In genomic region chr7:44018857-44019807, GRCh38 we compare ENCODE assay signal across 8 cellular contexts. TPM values are rescaled to one million over a fixed set of nuclear protein-coding genes. Genes with fewer than 3 reads are reported as not detected.
DNase-seq lines count a peak whose midpoint lies in the region; ATAC-seq and TF ChIP-seq lines count a peak whose summit lies in the region.
"Not testable (repeated sequence)": the region's sequence is repeated elsewhere in the genome, so short reads cannot be mapped to it uniquely, and the experiment has no call there.

No MANE protein-coding gene starts in this region.

- H3K9me3 Mint-ChIP-seq in activated naive CD4-positive, alpha-beta T cell treated with anti-CD3 and anti-CD28 coated beads, Interleukin-2, amount 50 U/mL, for 72 hours; glutamatergic neuron (ENCODE audit: unreplicated experiment); osteocyte (ENCODE audit: unreplicated experiment): not testable (repeated sequence)

- CTCF ChIA-PET in SK-N-SH (lab: Yijun Ruan, JAX): interaction anchor here (0.7 to 3.0 kb wide), 6 partner anchors 26 to 546 kb away, joined by 3 to 19 read pairs (median 6); partner anchors contain the start of gene DBNL

- H4K20me1 ChIP-seq in SK-N-SH (ENCODE audit: insufficient read depth): not testable (repeated sequence)

- H2AFZ ChIP-seq in SK-N-SH (ENCODE audit: low read depth): peak overlapping the region; percentile 94

- DNase-seq in NCI-H1048 (lab: John Stamatoyannopoulos, UW) (peak; percentile 87), SK-N-SH (peak; percentile 99), glutamatergic neuron (peak; percentile 100), osteocyte (ENCODE audit: extremely low spot score, unreplicated experiment) (peak; percentile 99)
- DNase-seq in activated naive CD4-positive, alpha-beta T cell treated with anti-CD3 and anti-CD28 coated beads, Interleukin-2, amount 50 U/mL, for 72 hours (ENCODE audit: low spot score in 2 of 2): peak; percentile 99

- ATAC-seq in HG02623 (IDR thresholded peaks at IDR 0.05; ENCODE audit: unreplicated experiment): peak; percentile 90
- peak; percentile 84 to 85 for ATAC-seq in activated naive CD4-positive, alpha-beta T cell treated with anti-CD3 and anti-CD28 coated beads, Interleukin-2, amount 50 U/mL, for 72 hours

- H3K9ac ChIP-seq in SK-N-SH: peak overlapping the region; percentile 95

- H3K4me1 ChIP-seq in SK-N-SH (ENCODE audit: control insufficient read depth in 1 of 2, insufficient read depth in 2 of 2, low read depth in 1 of 2, low read length in 1 of 2); thymus (ENCODE audit: control insufficient read depth, insufficient read depth, low read length): not testable (repeated sequence)

- POLR2A ChIA-PET in SK-N-SH (lab: Yijun Ruan, JAX): interaction anchor here (1.0 to 1.6 kb wide), 2 partner anchors 25 to 41 kb away, joined by 3 to 7 read pairs; partner anchors contain the start of gene DBNL

- H3K27me3 Mint-ChIP-seq in glutamatergic neuron (ENCODE audit: unreplicated experiment); osteocyte (ENCODE audit: unreplicated experiment): not testable (repeated sequence)

- TF ChIP-seq CTCF in GM12872 (IDR thresholded peaks at IDR 0.05; ENCODE audit: insufficient read depth, low read depth, low read length) (peak; percentile 69), SK-N-SH (IDR thresholded peaks at IDR 0.05) (peak; percentile 85), glutamatergic neuron (IDR thresholded peaks at IDR 0.05; ENCODE audit: partially characterized antibody, unreplicated experiment) (peak; percentile 58), osteocyte (IDR thresholded peaks at IDR 0.05) (peak; percentile 75)

- H3K4me3 Mint-ChIP-seq in glutamatergic neuron (ENCODE audit: unreplicated experiment) (peak overlapping the region; percentile 89), osteocyte (ENCODE audit: unreplicated experiment) (peak overlapping the region; percentile 89)

- not testable (repeated sequence) for H3F3A ChIP-seq in SK-N-SH (replicated peaks; ENCODE audit: insufficient read depth)

- H3K79me2 ChIP-seq in SK-N-SH (ENCODE audit: insufficient read depth): peaks cover 18% of the 10 kb centered on the region

- H3K27me3 ChIP-seq in SK-N-SH (ENCODE audit: insufficient read depth); thymus (ENCODE audit: control insufficient read depth, insufficient read depth): not testable (repeated sequence)

- TF ChIP-seq RAD21 in SK-N-SH (IDR thresholded peaks at IDR 0.05; ENCODE audit: low read length): not testable (repeated sequence)

- not testable (repeated sequence) for TF ChIP-seq EP300 in SK-N-SH (IDR thresholded peaks at IDR 0.05; ENCODE audit: borderline replicate concordance in 1 of 2, low read depth in 1 of 2, low read length in 1 of 2)

- H3K36me3 Mint-ChIP-seq in activated naive CD4-positive, alpha-beta T cell treated with anti-CD3 and anti-CD28 coated beads, Interleukin-2, amount 50 U/mL, for 72 hours; glutamatergic neuron (ENCODE audit: unreplicated experiment); osteocyte (ENCODE audit: unreplicated experiment): not testable (repeated sequence)

- H3K27ac ChIP-seq in SK-N-SH (ENCODE audit: low read depth in 2 of 2, low read length in 1 of 2) (peak overlapping the region; percentile 41 to 70; a peak in 3 of 4 replicates), thymus (ENCODE audit: low read depth) (peak overlapping the region; percentile 36)

- H3K27ac Mint-ChIP-seq in activated naive CD4-positive, alpha-beta T cell treated with anti-CD3 and anti-CD28 coated beads, Interleukin-2, amount 50 U/mL, for 72 hours: peak overlapping the region; percentile 89 to 94
- H3K27ac Mint-ChIP-seq in glutamatergic neuron (ENCODE audit: unreplicated experiment): peak overlapping the region; percentile 92
- peak overlapping the region; percentile 77 for H3K27ac Mint-ChIP-seq in osteocyte (ENCODE audit: unreplicated experiment)

- not testable (repeated sequence) for H3K9me2 ChIP-seq in SK-N-SH

- H3K9me3 ChIP-seq in SK-N-SH; thymus (ENCODE audit: control insufficient read depth): not testable (repeated sequence)

- H3K4me3 ChIP-seq in SK-N-SH (ENCODE audit: low read depth in 2 of 2, low read length in 1 of 2) (peak overlapping the region; percentile 79 to 96), thymus (ENCODE audit: low read length) (peak overlapping the region; percentile 62)

- H3K4me1 Mint-ChIP-seq in glutamatergic neuron (ENCODE audit: low read depth, unreplicated experiment): not testable (repeated sequence)
- H3K4me1 Mint-ChIP-seq in osteocyte (ENCODE audit: unreplicated experiment): peaks cover 17% of the 10 kb centered on the region

- peak overlapping the region; percentile 86 for H3K4me2 ChIP-seq in SK-N-SH

- WGBS in SK-N-SH (ENCODE audit: low lambda C conversion rate): 3% methylated on average over 35 of the region's 63 CpGs
- WGBS in thymus: 4% methylated on average over 62 of the region's 63 CpGs

- not testable (repeated sequence) for H3K36me3 ChIP-seq in SK-N-SH (replicated peaks in 1 of 2; ENCODE audit: control insufficient read depth in 1 of 2, insufficient read depth in 2 of 2, low read length in 1 of 2); thymus (ENCODE audit: control insufficient read depth, insufficient read depth)

TF ChIP-seq in SK-N-SH, 30 proteins besides CTCF, POLR2A, EP300 and RAD21:
- TF ChIP-seq TAF1 (IDR thresholded peaks at IDR 0.05; ENCODE audit: borderline replicate concordance, low read depth, low read length): peak; percentile 94
- peak; percentile 78 for TF ChIP-seq MXI1 (IDR thresholded peaks at IDR 0.05; ENCODE audit: low read depth, low read length)
- peak; percentile 82; the same call in 1 of the 2 replicates for TF ChIP-seq SIN3A (IDR thresholded peaks at IDR 0.05; ENCODE audit: borderline replicate concordance, low read depth, low read length)
- TF ChIP-seq FOSL2 (IDR thresholded peaks at IDR 0.05; ENCODE audit: borderline replicate concordance, low read depth): 0 out of 2 replicates have a peak, but pooled peaks have one; percentile 18
- TF ChIP-seq POLR2AphosphoS5 (IDR thresholded peaks at IDR 0.05; ENCODE audit: low read depth, low read length): peak; percentile 84
- peak; percentile 71; the same call in 1 of the 2 replicates for TF ChIP-seq YY1 (IDR thresholded peaks at IDR 0.05; ENCODE audit: low read depth)
- peak; percentile 86 for TF ChIP-seq GABPA (IDR thresholded peaks at IDR 0.05; ENCODE audit: low read depth)
- peak; percentile 76 for TF ChIP-seq ELF1 (IDR thresholded peaks at IDR 0.05)
- TF ChIP-seq TCF12 (IDR thresholded peaks at IDR 0.05): peak; percentile 47; the same call in 1 of the 2 replicates
- peak; percentile 86 for TF ChIP-seq NRF1 (IDR thresholded peaks at IDR 0.05; ENCODE audit: low read depth, low read length)
- peak; percentile 82 for TF ChIP-seq MAX (IDR thresholded peaks at IDR 0.05; ENCODE audit: low read depth)
- TF ChIP-seq TEAD4 (IDR thresholded peaks at IDR 0.05; ENCODE audit: borderline replicate concordance, insufficient read depth): 0 out of 2 replicates have a peak, but pooled peaks have one; percentile 25
- TF ChIP-seq RCOR1 (IDR thresholded peaks at IDR 0.05; ENCODE audit: low read length): peak; percentile 21; the same call in 1 of the 2 replicates
- TF ChIP-seq CHD2 (IDR thresholded peaks at IDR 0.05; ENCODE audit: low read length, partially characterized antibody): peak; percentile 68

RNA-seq across cellular contexts. Expression of gene SPDYE1, which starts 21.4 kb away (rescaled TPM):
- polyA plus RNA-seq in SK-N-SH (2012; rRNA removed): not detected in 2 replicates
- polyA plus RNA-seq in SK-N-SH (2012; cell fraction: cytosol; rRNA removed): not detected in 2 replicates
- 0.01 TPM in 1 of 2 replicates, not detected in the other for polyA plus RNA-seq in SK-N-SH (2012; cell fraction: nucleus; rRNA removed)
- not detected for total RNA-seq in activated naive CD4-positive, alpha-beta T cell treated with anti-CD3 and anti-CD28 coated beads, Interleukin-2, amount 50 U/mL, for 72 hours
- not detected for total RNA-seq in glutamatergic neuron (ENCODE audit: unreplicated experiment)
- total RNA-seq in osteocyte: not detected in 2 replicates
- not detected for polyA plus RNA-seq in thymus

RNA-seq across cellular contexts. Expression of gene DBNL, which starts 25.4 kb away (rescaled TPM):
- polyA plus RNA-seq in SK-N-SH (2012; rRNA removed) (230 and 244 TPM in 2 replicates), thymus (116 TPM)
- polyA plus RNA-seq in SK-N-SH (2012; cell fraction: cytosol; rRNA removed): 127 and 173 TPM in 2 replicates
- polyA plus RNA-seq in SK-N-SH (2012; cell fraction: nucleus; rRNA removed): 290 and 333 TPM in 2 replicates
- total RNA-seq in activated naive CD4-positive, alpha-beta T cell treated with anti-CD3 and anti-CD28 coated beads, Interleukin-2, amount 50 U/mL, for 72 hours: 100 to 1,000 TPM in 1 of 2 donors, 10 to 100 TPM in 1; 75.3 to 123 TPM
- total RNA-seq in glutamatergic neuron (ENCODE audit: unreplicated experiment) (154 TPM), osteocyte (94.5 and 106 TPM in 2 replicates)

RNA-seq across cellular contexts. Expression of gene PGAM2, which starts 46.2 kb away (rescaled TPM):
- polyA plus RNA-seq in SK-N-SH (2012; rRNA removed) (0.79 and 1.5 TPM in 2 replicates), thymus (5.7 TPM)
- 0.96 and 1.0 TPM in 2 replicates for polyA plus RNA-seq in SK-N-SH (2012; cell fraction: cytosol; rRNA removed)
- 1.6 and 2.5 TPM in 2 replicates for polyA plus RNA-seq in SK-N-SH (2012; cell fraction: nucleus; rRNA removed)
- total RNA-seq in activated naive CD4-positive, alpha-beta T cell treated with anti-CD3 and anti-CD28 coated beads, Interleukin-2, amount 50 U/mL, for 72 hours: 1 to 10 TPM in 1 of 2 donors, under 1 TPM in 1; 0.64 to 1.0 TPM
- total RNA-seq in glutamatergic neuron (ENCODE audit: unreplicated experiment) (13.3 TPM), osteocyte (0.97 TPM in 1 of 2 replicates, not detected in the other)

Comparison
In these comparisons a context has a peak if more than half of its experiments do, and no peak if none do; other contexts are left out.
1. Peak in every context shown above with its lines: DNase-seq, ATAC-seq, H3K4me3 ChIP-seq and H3K27ac ChIP-seq.